In the genomic region with DNA sequence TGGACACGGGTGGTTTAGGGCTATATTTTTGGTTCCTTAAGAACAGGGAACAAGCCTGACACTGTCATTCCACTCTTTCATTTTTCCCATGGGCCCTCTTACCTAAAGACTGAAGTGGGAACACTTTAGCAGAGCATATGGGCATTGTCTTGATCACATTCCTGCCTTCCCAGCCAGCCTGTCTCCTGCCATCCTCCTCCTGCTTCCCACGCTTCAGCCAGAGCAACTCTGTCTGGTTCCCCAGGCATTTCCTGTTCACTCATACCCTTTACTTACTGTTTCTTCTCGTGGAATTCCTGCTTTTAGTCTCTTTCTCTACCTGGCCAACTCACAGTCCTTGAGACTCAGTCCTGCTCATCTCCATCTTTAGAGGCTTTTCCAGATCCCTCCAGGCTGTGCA, we compare ENCODE assay signal across 1 cellular context.
TF ChIP-seq lines count a peak whose summit lies in the region.

No MANE protein-coding gene starts in this region.

TF ChIP-seq in IMR-90, 13 proteins besides CTCF, POLR2A, EP300 and RAD21 (continued from another document):
- TF ChIP-seq, protein P1, sequence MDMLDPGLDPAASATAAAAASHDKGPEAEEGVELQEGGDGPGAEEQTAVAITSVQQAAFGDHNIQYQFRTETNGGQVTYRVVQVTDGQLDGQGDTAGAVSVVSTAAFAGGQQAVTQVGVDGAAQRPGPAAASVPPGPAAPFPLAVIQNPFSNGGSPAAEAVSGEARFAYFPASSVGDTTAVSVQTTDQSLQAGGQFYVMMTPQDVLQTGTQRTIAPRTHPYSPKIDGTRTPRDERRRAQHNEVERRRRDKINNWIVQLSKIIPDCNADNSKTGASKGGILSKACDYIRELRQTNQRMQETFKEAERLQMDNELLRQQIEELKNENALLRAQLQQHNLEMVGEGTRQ (IDR thresholded peaks at IDR 0.05; ENCODE audit: low read depth, low read length) = no peak
- no peak for TF ChIP-seq CHD1 (IDR thresholded peaks at IDR 0.05; ENCODE audit: low read depth, low read length)
- no peak for TF ChIP-seq FOS (IDR thresholded peaks at IDR 0.05; ENCODE audit: low read depth, low read length)
- TF ChIP-seq MAZ (IDR thresholded peaks at IDR 0.05; ENCODE audit: borderline replicate concordance, low read depth, low read length) = no peak
- TF ChIP-seq MXI1 (IDR thresholded peaks at IDR 0.05; ENCODE audit: borderline replicate concordance, low read depth, low read length) = 0 out of 2 replicates have a peak, but pooled peaks have one; percentile 18
- no peak for TF ChIP-seq NFE2L2 (IDR thresholded peaks at IDR 0.05; ENCODE audit: low read depth, low read length)
- no peak for TF ChIP-seq CEBPB (IDR thresholded peaks at IDR 0.05; ENCODE audit: low read depth, low read length)
